8 cellular contexts compared by ENCODE assay signal in the genomic region with DNA sequence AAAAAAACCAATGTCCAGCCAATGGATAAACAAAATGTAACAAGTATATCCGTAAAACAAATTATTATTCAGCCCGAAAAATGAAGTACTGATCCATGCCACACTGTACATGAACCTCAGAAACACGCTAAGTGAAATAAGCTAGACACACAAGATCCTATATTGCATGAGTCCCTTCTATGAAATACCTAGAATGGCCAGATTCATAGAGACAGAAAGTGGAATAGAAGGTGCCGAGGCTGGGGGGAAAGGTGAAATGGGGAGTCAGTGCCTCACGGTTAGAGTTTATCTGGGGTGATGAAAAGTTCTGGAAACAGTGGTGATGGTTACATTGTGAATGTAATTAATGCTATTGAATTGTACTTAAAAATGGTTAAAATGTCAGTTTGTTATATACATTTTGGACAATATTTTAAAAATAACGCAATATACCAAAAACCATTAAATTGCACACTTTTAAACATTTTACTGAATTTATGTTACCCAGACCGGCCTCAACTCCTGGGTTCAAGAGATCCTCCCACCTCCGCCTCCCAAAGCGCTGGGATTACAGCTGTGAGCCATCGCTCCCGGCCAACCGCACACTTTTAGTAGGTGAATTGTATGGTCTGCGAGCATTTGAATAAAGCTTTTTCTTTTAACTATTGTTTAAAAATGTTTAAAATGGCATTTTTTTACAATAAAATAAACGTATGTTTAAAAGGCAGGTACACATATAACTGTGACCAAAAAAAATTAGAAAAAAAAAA. TPM values are rescaled to one million over a fixed set of nuclear protein-coding genes. Genes with fewer than 3 reads are reported as not detected.
A peak's percentile ranks its signal among the peaks of the same experiment; 100 is the strongest.
DNase-seq lines count a peak whose midpoint lies in the region; ATAC-seq, FAIRE-seq and TF ChIP-seq lines count a peak whose summit lies in the region.

No MANE protein-coding gene starts in this region.

- intact Hi-C loops in CD8-positive, alpha-beta T cell (cut with DNase I, micrococcal nuclease): loop anchor here (1.0 to 10.0 kb wide), 7 partner anchors 69 to 419 kb away; partner anchors contain the start of genes TFRC (in 2 of the 2), UBXN7 (in 2 of the 2), CEP19 (in 1 of the 2) and DYNLT2B (in 1 of the 2)

- ATAC-seq in CD8-positive, alpha-beta T cell: no peak
- ATAC-seq in activated T-helper 17 cell treated with anti-CD3 and anti-CD28 coated beads, Interleukin-2, amount 50 U/mL, for 72 hours (replicated peaks): no peak
- no peak for ATAC-seq in esophagus mucosa

- peak overlapping the region; percentile 91 for H3K9ac ChIP-seq in keratinocyte (ENCODE audit: control insufficient read depth, extremely low read depth, insufficient read depth, low read length)

- H3K4me3 Mint-ChIP-seq in CD8-positive, alpha-beta T cell: peak overlapping the region; percentile 96
- peak overlapping the region; percentile 98 for H3K4me3 Mint-ChIP-seq in activated T-helper 17 cell treated with anti-CD3 and anti-CD28 coated beads, Interleukin-2, amount 50 U/mL, for 72 hours

- peaks cover 13% of the 10 kb centered on the region for H3K4me1 ChIP-seq in CD8-positive, alpha-beta T cell (ENCODE audit: insufficient read depth, low read length)
- H3K4me1 ChIP-seq in keratinocyte (ENCODE audit: control insufficient read depth, extremely low read depth, insufficient read depth, low read length) (peaks cover 17% of the 10 kb centered on the region), suprapubic skin (peaks cover 43% of the 10 kb centered on the region)

- H3K27ac ChIP-seq in CD8-positive, alpha-beta T cell (ENCODE audit: low read depth, low read length): no peak overlapping the region
- H3K27ac ChIP-seq in keratinocyte (ENCODE audit: control insufficient read depth, insufficient read depth, low read length) (peak overlapping the region; percentile 87), suprapubic skin (peak overlapping the region; percentile 8)

- H2AFZ ChIP-seq in keratinocyte (ENCODE audit: control insufficient read depth, low read length): peak overlapping the region; percentile 26

- dilution Hi-C loops in keratinocyte (cut with MboI; ENCODE audit: extremely low pct_ligation_motif_present, low sequenced_read_pairs): loop anchor here (25.0 kb wide), 1 partner anchor 239 kb away; no protein-coding TSS in a partner anchor

- peaks cover 2% of the 10 kb centered on the region for H3K9me3 Mint-ChIP-seq in CD8-positive, alpha-beta T cell
- H3K9me3 Mint-ChIP-seq in activated T-helper 17 cell treated with anti-CD3 and anti-CD28 coated beads, Interleukin-2, amount 50 U/mL, for 72 hours: peaks cover 2% of the 10 kb centered on the region

- peak overlapping the region; percentile 71 for H3K27ac Mint-ChIP-seq in CD8-positive, alpha-beta T cell
- peak overlapping the region; percentile 96 for H3K27ac Mint-ChIP-seq in activated T-helper 17 cell treated with anti-CD3 and anti-CD28 coated beads, Interleukin-2, amount 50 U/mL, for 72 hours

- TF ChIP-seq EP300 in suprapubic skin (IDR thresholded peaks at IDR 0.05): no peak

- TF ChIP-seq CTCF in CD8-positive, alpha-beta T cell (IDR thresholded peaks at IDR 0.05): no peak
- no peak for TF ChIP-seq CTCF in keratinocyte (optimal IDR thresholded peaks at IDR 0.05 in 1 of 3, IDR thresholded peaks at IDR 0.05 in 1 of 3, conservative IDR thresholded peaks at IDR 0.05 in 1 of 3; ENCODE audit: extremely low read depth in 1 of 3, insufficient read depth in 2 of 3, low read length in 3 of 3)
- no peak for TF ChIP-seq CTCF in suprapubic skin (IDR thresholded peaks at IDR 0.05)

- H3K4me2 ChIP-seq in keratinocyte (ENCODE audit: control insufficient read depth, extremely low read depth, insufficient read depth, low read depth, low read length): peak overlapping the region; percentile 90

- FAIRE-seq in keratinocyte (lab: Jason Lieb, UNC): no peak

- H3K9me1 ChIP-seq in keratinocyte (ENCODE audit: control insufficient read depth, extremely low read depth, insufficient read depth, low read length): no peaks in the 10 kb centered on the region

- H3K27me3 Mint-ChIP-seq in CD8-positive, alpha-beta T cell (ENCODE audit: low read depth): no peaks in the 10 kb centered on the region
- no peaks in the 10 kb centered on the region for H3K27me3 Mint-ChIP-seq in activated T-helper 17 cell treated with anti-CD3 and anti-CD28 coated beads, Interleukin-2, amount 50 U/mL, for 72 hours

- no peaks in the 10 kb centered on the region for H4K20me1 ChIP-seq in keratinocyte (ENCODE audit: control insufficient read depth, extremely low read depth, insufficient read depth, low read length)

- H3K36me3 Mint-ChIP-seq in CD8-positive, alpha-beta T cell: peaks cover 36% of the 10 kb centered on the region
- peaks cover 57% of the 10 kb centered on the region for H3K36me3 Mint-ChIP-seq in activated T-helper 17 cell treated with anti-CD3 and anti-CD28 coated beads, Interleukin-2, amount 50 U/mL, for 72 hours (ENCODE audit: low read depth)

- DNase-seq in CD8-positive, alpha-beta T cell: peak in 1 of 7 experiments; percentile 28
- DNase-seq in HK-2 (ENCODE audit: unreplicated experiment): peak; percentile 25
- no peak for DNase-seq in keratinocyte (ENCODE audit: low read depth, low spot score)
- DNase-seq in suprapubic skin (ENCODE audit: low spot score in 2 of 2): no peak
- no peak for DNase-seq in SHP77 treated with DMSO at 0.1 percent for 48 hours (lab: John Stamatoyannopoulos, UW)
- no peak for DNase-seq in islet precursor cell

- no peaks in the 10 kb centered on the region for H3K9me3 ChIP-seq in CD8-positive, alpha-beta T cell (ENCODE audit: low read length)
- H3K9me3 ChIP-seq in keratinocyte (ENCODE audit: control insufficient read depth, low read depth, low read length) (no peaks in the 10 kb centered on the region), suprapubic skin (no peaks in the 10 kb centered on the region)

- CTCF ChIA-PET in CD8-positive, alpha-beta T cell (lab: Charles Lee): interaction anchor here (0.5 to 1.0 kb wide), 3 partner anchors 27 to 93 kb away, joined by 3 to 4 read pairs (median 4); no protein-coding TSS in a partner anchor

- H3K4me3 ChIP-seq in CD8-positive, alpha-beta T cell (ENCODE audit: low read depth, low read length): peak overlapping the region; percentile 65
- H3K4me3 ChIP-seq in keratinocyte (ENCODE audit: control insufficient read depth in 2 of 3, extremely low read depth in 1 of 3, insufficient read depth in 2 of 3, low read depth in 1 of 3, low read length in 3 of 3) (peak overlapping the region; percentile 66 to 96 (median 78)), suprapubic skin (peak overlapping the region; percentile 92)

- H3K27me3 ChIP-seq in CD8-positive, alpha-beta T cell (ENCODE audit: insufficient read depth, low read length): no peaks in the 10 kb centered on the region
- no peaks in the 10 kb centered on the region for H3K27me3 ChIP-seq in keratinocyte (ENCODE audit: control insufficient read depth, extremely low read depth, insufficient read depth, low read length)
- no peaks in the 10 kb centered on the region for H3K27me3 ChIP-seq in suprapubic skin

- POLR2A ChIA-PET in CD8-positive, alpha-beta T cell (lab: Charles Lee): no interaction called here

- peaks cover 60% of the 10 kb centered on the region for H3K79me2 ChIP-seq in keratinocyte (ENCODE audit: control insufficient read depth, insufficient read depth, low read length)

- peaks cover 37% of the 10 kb centered on the region for H3K4me1 Mint-ChIP-seq in CD8-positive, alpha-beta T cell (ENCODE audit: low read depth)
- H3K4me1 Mint-ChIP-seq in activated T-helper 17 cell treated with anti-CD3 and anti-CD28 coated beads, Interleukin-2, amount 50 U/mL, for 72 hours: peaks cover 24% of the 10 kb centered on the region

- H3K36me3 ChIP-seq in CD8-positive, alpha-beta T cell (ENCODE audit: insufficient read depth, low read length): no peaks in the 10 kb centered on the region
- H3K36me3 ChIP-seq in keratinocyte (ENCODE audit: control insufficient read depth in 2 of 2, extremely low read depth in 1 of 2, insufficient read depth in 2 of 2, low read length in 2 of 2): no peaks in the 10 kb centered on the region
- no peaks in the 10 kb centered on the region for H3K36me3 ChIP-seq in suprapubic skin

- WGBS in suprapubic skin: 7% methylated on average over 14 of the region's 14 CpGs

- no peak for TF ChIP-seq POLR2A in suprapubic skin (IDR thresholded peaks at IDR 0.05)

RNA-seq across cellular contexts. Expression of gene RNF168, which starts 2.1 kb away (rescaled TPM):
- 10 to 100 TPM; 51.3 to 55.6 TPM for total RNA-seq in CD8-positive, alpha-beta T cell
- total RNA-seq in activated T-helper 17 cell treated with anti-CD3 and anti-CD28 coated beads, Interleukin-2, amount 50 U/mL, for 72 hours: 10 to 100 TPM; 16.6 to 24.7 TPM
- 3.4 to 7.2 TPM (median 4.2 TPM) in 3 replicates for polyA plus RNA-seq in keratinocyte
- polyA plus RNA-seq in keratinocyte (2011; ENCODE audit: low read depth): 6.4 TPM
- 4.4 and 4.6 TPM in 2 replicates for polyA plus RNA-seq in keratinocyte (2011; cell fraction: cytosol; rRNA removed)
- polyA plus RNA-seq in keratinocyte (2011; cell fraction: nucleus; rRNA removed): 7.1 and 7.2 TPM in 2 replicates
- 6.8 and 11.0 TPM in 2 replicates for polyA plus RNA-seq in keratinocyte (2012; ENCODE audit: low replicate concordance)
- 12.8 to 18.7 TPM (median 15.8 TPM) in 3 replicates for polyA minus RNA-seq in keratinocyte
- polyA minus RNA-seq in keratinocyte (2011; cell fraction: cytosol; rRNA and poly(A)+ RNA removed): 8.8 TPM
- polyA minus RNA-seq in keratinocyte (2011; cell fraction: nucleus; rRNA and poly(A)+ RNA removed): 7.3 and 13.1 TPM in 2 replicates
- total RNA-seq in suprapubic skin (10 to 100 TPM; 22.2 to 40.6 (median 32.6) TPM), esophagus mucosa (15.8 TPM)

RNA-seq across cellular contexts. Expression of gene SMCO1, which starts 13.7 kb away (rescaled TPM):
- not detected for total RNA-seq in CD8-positive, alpha-beta T cell
- not detected for total RNA-seq in activated T-helper 17 cell treated with anti-CD3 and anti-CD28 coated beads, Interleukin-2, amount 50 U/mL, for 72 hours
- polyA plus RNA-seq in keratinocyte: not detected in 3 replicates
- not detected for polyA plus RNA-seq in keratinocyte (2011; ENCODE audit: low read depth)
- not detected in 2 replicates for polyA plus RNA-seq in keratinocyte (2011; cell fraction: cytosol; rRNA removed)
- polyA plus RNA-seq in keratinocyte (2011; cell fraction: nucleus; rRNA removed): not detected in 2 replicates
- polyA plus RNA-seq in keratinocyte (2012; ENCODE audit: low replicate concordance): not detected in 2 replicates
- not detected in 3 replicates for polyA minus RNA-seq in keratinocyte
- not detected for polyA minus RNA-seq in keratinocyte (2011; cell fraction: cytosol; rRNA and poly(A)+ RNA removed)
- polyA minus RNA-seq in keratinocyte (2011; cell fraction: nucleus; rRNA and poly(A)+ RNA removed): not detected in 2 replicates
- total RNA-seq in suprapubic skin (not detected), esophagus mucosa (not detected)
